ENCODE assay signal across 10 cellular contexts in the genomic region with DNA sequence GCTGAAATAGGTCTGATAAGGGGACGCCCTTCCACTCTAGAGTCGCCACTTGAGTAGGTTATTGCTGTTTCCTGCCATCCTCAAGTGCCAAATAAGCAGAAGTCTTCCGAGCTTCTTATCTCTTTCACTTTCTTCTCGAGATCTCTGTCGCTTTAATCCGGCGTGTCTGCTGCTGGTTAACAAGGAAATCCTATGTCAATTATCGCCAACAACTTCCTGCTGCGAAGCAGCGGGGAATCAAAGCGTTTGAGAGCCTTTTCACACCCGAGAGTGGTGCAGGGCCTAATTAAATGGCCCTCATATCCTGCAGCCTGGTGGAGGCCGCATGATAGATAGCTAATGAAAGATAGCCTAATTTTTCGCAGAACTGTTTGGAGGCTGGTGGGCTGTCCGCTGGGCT.
DNase-seq lines count a peak whose midpoint lies in the region; ATAC-seq lines count a peak whose summit lies in the region.
"Had no signal": no experiment of that assay in that cellular context is flagged by ENCODE, and none has a peak within 500 bp of the region (broad histone marks: within the 10 kb centered on the region; RNA-seq: fewer than 3 reads in every experiment).

No MANE protein-coding gene starts in this region.

- peak overlapping the region; percentile 55 for H3K4me3 Mint-ChIP-seq in activated T-cell treated with anti-CD3 and anti-CD28 coated beads, Interleukin-2, amount 50 U/mL, for 24 hours
- H3K4me3 Mint-ChIP-seq in central memory CD8-positive, alpha-beta T cell, result peak overlapping the region; percentile 22
- peak overlapping the region; percentile 70 for H3K4me3 Mint-ChIP-seq in stimulated activated naive CD8-positive, alpha-beta T cell treated with anti-CD3 and anti-CD28 coated beads, Interleukin-15, Interleukin-2, amounts not matched to agents 100 ng/mL and 50 ng/mL, for 24 hours

- peaks cover 27% of the 10 kb centered on the region for H3K4me1 Mint-ChIP-seq in activated T-cell treated with anti-CD3 and anti-CD28 coated beads, Interleukin-2, amount 50 U/mL, for 24 hours (ENCODE audit: low read depth)
- peaks cover 7% of the 10 kb centered on the region for H3K4me1 Mint-ChIP-seq in central memory CD8-positive, alpha-beta T cell
- peaks cover 10% of the 10 kb centered on the region for H3K4me1 Mint-ChIP-seq in stimulated activated naive CD8-positive, alpha-beta T cell treated with anti-CD3 and anti-CD28 coated beads, Interleukin-15, Interleukin-2, amounts not matched to agents 100 ng/mL and 50 ng/mL, for 24 hours (ENCODE audit: low read depth)

- H3K36me3 Mint-ChIP-seq in activated T-cell treated with anti-CD3 and anti-CD28 coated beads, Interleukin-2, amount 50 U/mL, for 24 hours (ENCODE audit: low read depth), result no peaks in the 10 kb centered on the region
- H3K36me3 Mint-ChIP-seq in central memory CD8-positive, alpha-beta T cell (ENCODE audit: insufficient read depth), result no peaks in the 10 kb centered on the region
- no peaks in the 10 kb centered on the region for H3K36me3 Mint-ChIP-seq in stimulated activated naive CD8-positive, alpha-beta T cell treated with anti-CD3 and anti-CD28 coated beads, Interleukin-15, Interleukin-2, amounts not matched to agents 100 ng/mL and 50 ng/mL, for 24 hours (ENCODE audit: low read depth)

- H3K9me3 Mint-ChIP-seq in activated T-cell treated with anti-CD3 and anti-CD28 coated beads, Interleukin-2, amount 50 U/mL, for 24 hours, result no peaks in the 10 kb centered on the region
- H3K9me3 Mint-ChIP-seq in central memory CD8-positive, alpha-beta T cell, result no peaks in the 10 kb centered on the region
- H3K9me3 Mint-ChIP-seq in stimulated activated naive CD8-positive, alpha-beta T cell treated with anti-CD3 and anti-CD28 coated beads, Interleukin-15, Interleukin-2, amounts not matched to agents 100 ng/mL and 50 ng/mL, for 24 hours, result peaks cover 4% of the 10 kb centered on the region

- DNase-seq in activated T-cell treated with anti-CD3 and anti-CD28 coated beads, Interleukin-2, amount 50 U/mL, for 24 hours, result peak; percentile 40
- no peak for DNase-seq in activated T-cell treated with anti-CD3 and anti-CD28 coated beads for 4 hours
- peak; percentile 2 for DNase-seq in NOMO-1 treated with dmso at 0.1 percent for 144 hours (lab: John Stamatoyannopoulos, UW; ENCODE audit: unreplicated experiment)
- no peak for DNase-seq in central memory CD8-positive, alpha-beta T cell (ENCODE audit: low spot score in 2 of 2)
- DNase-seq in G401 (ENCODE audit: low spot score), result no peak
- DNase-seq: AML-193; effector CD8-positive, alpha-beta T cell had no signal

- no peak for ATAC-seq in central memory CD8-positive, alpha-beta T cell (replicated peaks; ENCODE audit: extremely low read depth, poor library complexity, severe bottlenecking)
- ATAC-seq in GM18909 (IDR thresholded peaks at IDR 0.05; ENCODE audit: poor library complexity, unreplicated experiment), result no peak
- no peak for ATAC-seq in GM18868 (IDR thresholded peaks at IDR 0.05; ENCODE audit: unreplicated experiment)

- in situ Hi-C loops in G401 (cut with HindIII; ENCODE audit: low sequenced_read_pairs), result no loop called here

- peak overlapping the region; percentile 81 for H3K27ac Mint-ChIP-seq in activated T-cell treated with anti-CD3 and anti-CD28 coated beads, Interleukin-2, amount 50 U/mL, for 24 hours
- H3K27ac Mint-ChIP-seq in central memory CD8-positive, alpha-beta T cell (ENCODE audit: low read depth), result no peak overlapping the region
- peak overlapping the region; percentile 22 for H3K27ac Mint-ChIP-seq in stimulated activated naive CD8-positive, alpha-beta T cell treated with anti-CD3 and anti-CD28 coated beads, Interleukin-15, Interleukin-2, amounts not matched to agents 100 ng/mL and 50 ng/mL, for 24 hours

- H3K27me3 Mint-ChIP-seq in activated T-cell treated with anti-CD3 and anti-CD28 coated beads, Interleukin-2, amount 50 U/mL, for 24 hours, result no peaks in the 10 kb centered on the region
- H3K27me3 Mint-ChIP-seq in central memory CD8-positive, alpha-beta T cell, result no peaks in the 10 kb centered on the region
- peaks cover 5% of the 10 kb centered on the region for H3K27me3 Mint-ChIP-seq in stimulated activated naive CD8-positive, alpha-beta T cell treated with anti-CD3 and anti-CD28 coated beads, Interleukin-15, Interleukin-2, amounts not matched to agents 100 ng/mL and 50 ng/mL, for 24 hours

Comparison
In these comparisons a context has a peak if more than half of its experiments do, and no peak if none do; other contexts are left out.
1. DNase-seq: peak in activated T-cell treated with anti-CD3 and anti-CD28 coated beads, Interleukin-2, amount 50 U/mL, for 24 hours (single experiment) and NOMO-1 treated with dmso at 0.1 percent for 144 hours (single experiment); none in activated T-cell treated with anti-CD3 and anti-CD28 coated beads for 4 hours (single experiment), central memory CD8-positive, alpha-beta T cell (0 of 2) and G401 (single experiment).
2. Peak in every context shown above with its lines, with median percentiles within 50 percentile points of each other: H3K4me3 Mint-ChIP-seq.